In the genomic region with DNA sequence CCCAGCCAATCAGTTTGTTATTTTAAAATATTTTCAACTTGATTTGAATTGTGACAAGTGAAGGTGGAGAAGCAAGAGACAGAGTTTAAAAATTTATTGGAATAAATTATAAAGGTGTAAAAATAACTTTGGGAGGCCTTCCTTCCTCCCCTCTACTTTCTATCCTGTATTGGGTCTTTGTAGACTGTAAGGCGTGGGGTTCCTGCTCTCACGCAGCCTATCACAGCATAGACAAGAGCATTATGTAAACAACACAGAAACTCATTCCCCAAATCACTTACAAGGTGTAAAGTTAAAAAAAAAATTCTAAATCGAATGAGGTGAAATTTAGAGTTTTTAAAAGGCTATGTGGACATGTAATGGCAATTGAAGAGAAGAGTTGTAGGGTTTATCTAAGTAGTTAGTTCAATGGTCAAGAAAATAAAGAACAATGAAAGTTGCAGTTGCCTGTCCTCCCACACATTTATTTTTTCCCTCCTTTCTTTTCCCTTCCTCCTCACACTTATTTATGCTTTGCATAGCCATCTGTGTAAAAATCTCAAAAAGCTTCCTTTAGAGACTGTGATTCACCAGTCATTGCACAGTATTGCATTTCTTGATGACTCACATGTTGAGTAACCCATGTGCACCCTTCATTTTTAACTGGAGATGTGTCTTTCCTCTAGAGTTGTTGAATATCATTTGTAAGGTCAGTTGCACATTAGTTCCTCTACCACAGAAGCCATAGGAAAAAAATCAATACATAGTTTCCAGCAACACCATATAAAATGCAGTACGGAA, we compare ENCODE assay signal across 8 cellular contexts.
A peak's percentile ranks its signal among the peaks of the same experiment; 100 is the strongest.
DNase-seq lines count a peak whose midpoint lies in the region; ATAC-seq, FAIRE-seq and TF ChIP-seq lines count a peak whose summit lies in the region.

No MANE protein-coding gene starts in this region.

- H3K9me3 ChIP-seq in prostate gland: no peaks in the 10 kb centered on the region

- H3K36me3 Mint-ChIP-seq in osteocyte (ENCODE audit: unreplicated experiment): peaks cover 31% of the 10 kb centered on the region

- intact Hi-C loops in prostate gland (cut with DNase I): no loop called here

- peaks cover 53% of the 10 kb centered on the region for H3K4me1 Mint-ChIP-seq in osteocyte (ENCODE audit: unreplicated experiment)

- H3K9me3 Mint-ChIP-seq in osteocyte (ENCODE audit: unreplicated experiment): no peaks in the 10 kb centered on the region

- H3K4me3 Mint-ChIP-seq in osteocyte (ENCODE audit: unreplicated experiment): no peak overlapping the region

- peak overlapping the region; percentile 84 for H3K27ac Mint-ChIP-seq in osteocyte (ENCODE audit: unreplicated experiment)

- H3K36me3 ChIP-seq in prostate gland: no peaks in the 10 kb centered on the region

- no peaks in the 10 kb centered on the region for H3K4me1 ChIP-seq in prostate gland (replicated peaks)

- no peak overlapping the region for H3K4me3 ChIP-seq in cardiac fibroblast (replicated peaks in 1 of 2; ENCODE audit: low read depth in 2 of 2, low read length in 2 of 2)
- no peak overlapping the region for H3K4me3 ChIP-seq in prostate gland

- no peaks in the 10 kb centered on the region for H3K27me3 ChIP-seq in prostate gland (replicated peaks; ENCODE audit: insufficient read depth)

- TF ChIP-seq POLR2A in prostate gland (IDR thresholded peaks at IDR 0.05): no peak

- no peak overlapping the region for H3K27ac ChIP-seq in prostate gland

- WGBS in prostate gland: 92% methylated on average over 4 of the region's 4 CpGs

- peak; percentile 1 for DNase-seq in GM13976 (ENCODE audit: low spot score)
- peak; percentile 67 for DNase-seq in NCI-H69 (lab: John Stamatoyannopoulos, UW)
- DNase-seq in cardiac fibroblast (ENCODE audit: low read depth in 2 of 2): peak; percentile 91 to 97
- no peak for DNase-seq in osteocyte (ENCODE audit: extremely low spot score, unreplicated experiment)
- DNase-seq in stimulated activated naive CD4-positive, alpha-beta T cell (lab: John Stamatoyannopoulos, UW): no peak
- no peak for DNase-seq in frontal cortex (ENCODE audit: low spot score in 2 of 2)
- no peak for DNase-seq in prostate gland (ENCODE audit: low spot score)

- H3K27me3 Mint-ChIP-seq in osteocyte (ENCODE audit: unreplicated experiment): no peaks in the 10 kb centered on the region

- FAIRE-seq in frontal cortex (lab: Jason Lieb, UNC): no peak

- in situ Hi-C loops in GM13976 (cut with MboI; ENCODE audit: low sequenced_read_pairs, unreplicated experiment): no loop called here

- no peak for ATAC-seq in HG02970 (IDR thresholded peaks at IDR 0.05; ENCODE audit: low FRiP score, unreplicated experiment)

- TF ChIP-seq CTCF in GM13976 (IDR thresholded peaks at IDR 0.05; ENCODE audit: borderline replicate concordance, control extremely low read depth, extremely low read depth, insufficient read depth, missing control alignments) (no peak), cardiac fibroblast (IDR thresholded peaks at IDR 0.05; ENCODE audit: low read depth, low read length) (no peak), osteocyte (IDR thresholded peaks at IDR 0.05) (no peak), prostate gland (IDR thresholded peaks at IDR 0.05) (no peak)

Comparison
In these comparisons a context has a peak if more than half of its experiments do, and no peak if none do; other contexts are left out.
1. DNase-seq: peak in GM13976 (single experiment), NCI-H69 (single experiment) and cardiac fibroblast (2 of 2); none in osteocyte (single experiment), stimulated activated naive CD4-positive, alpha-beta T cell (0 of 6), frontal cortex (0 of 2) and prostate gland (single experiment).